21 cellular contexts compared by ENCODE assay signal in genomic region chr12:93234641-93235040, GRCh38.
DNase-seq lines count a peak whose midpoint lies in the region; ATAC-seq and TF ChIP-seq lines count a peak whose summit lies in the region.
"Had no signal": no experiment of that assay in that cellular context is flagged by ENCODE, and none has a peak within 500 bp of the region (broad histone marks: within the 10 kb centered on the region; RNA-seq: fewer than 3 reads in every experiment).

No MANE protein-coding gene starts in this region.

- H3K27ac Mint-ChIP-seq in endothelial cell (ENCODE audit: unreplicated experiment), result no peak overlapping the region
- H3K27ac Mint-ChIP-seq: activated CD4-positive, alpha-beta T cell treated with anti-CD3 and anti-CD28 coated beads, Interleukin-2, amount 10 ng/mL, durations not matched to agents 7 days and 5 days; stimulated activated naive B cell treated with anti-CD40 and anti-IgM and Interleukin-4, amounts not matched to agents 10 μg/mL and 1 μg/mL and 100 μg/mL, for 72 hours had no signal

- H3K9me3 Mint-ChIP-seq in endothelial cell (ENCODE audit: unreplicated experiment), result peaks cover 9% of the 10 kb centered on the region

- H3K36me3 ChIP-seq in spleen, result no peaks in the 10 kb centered on the region
- H3K36me3 ChIP-seq: BE2C, tibial artery had no signal

- peak overlapping the region; percentile 16 for H3K4me3 Mint-ChIP-seq in endothelial cell (ENCODE audit: unreplicated experiment)
- H3K4me3 Mint-ChIP-seq: activated CD4-positive, alpha-beta T cell treated with anti-CD3 and anti-CD28 coated beads, Interleukin-2, amount 10 ng/mL, durations not matched to agents 7 days and 5 days; stimulated activated naive B cell treated with anti-CD40 and anti-IgM and Interleukin-4, amounts not matched to agents 10 μg/mL and 1 μg/mL and 100 μg/mL, for 72 hours had no signal

- no peaks in the 10 kb centered on the region for H3K27me3 ChIP-seq in spleen (replicated peaks in 1 of 7)
- H3K27me3 ChIP-seq: BE2C, tibial artery had no signal

- peak; percentile 96 for DNase-seq in LNCaP clone FGC (ENCODE audit: low read depth)
- peak; percentile 47 for DNase-seq in NCI-H2171 treated with DMSO at 0.1 percent for 48 hours (lab: John Stamatoyannopoulos, UW)
- no peak for DNase-seq in endothelial cell (ENCODE audit: low spot score)
- DNase-seq in spleen, result peak; percentile 54
- DNase-seq in HCEC 1CT, result no peak
- no peak for DNase-seq in amniotic stem cell (lab: John Stamatoyannopoulos, UW)
- DNase-seq: activated CD4-positive, alpha-beta T cell treated with anti-CD3 and anti-CD28 coated beads, Interleukin-2, amount 10 ng/mL, durations not matched to agents 7 days and 5 days; amygdala; BE2C; central memory CD4-positive, alpha-beta T cell; effector CD8-positive, alpha-beta T cell; glutamatergic neuron; MM.1S; NCI-H187 treated with DMSO at 0.1 percent for 48 hours; NCI-H526 treated with DMSO at 0.1 percent for 48 hours; occipital lobe; SIG-M5; stimulated activated naive B cell treated with anti-CD40 and anti-IgM and Interleukin-4, amounts not matched to agents 10 μg/mL and 1 μg/mL and 100 μg/mL, for 72 hours; tibial artery had no signal

- no peak for TF ChIP-seq POLR2A in spleen (IDR thresholded peaks at IDR 0.05)

- peaks cover 4% of the 10 kb centered on the region for H3K27me3 Mint-ChIP-seq in endothelial cell (ENCODE audit: unreplicated experiment)
- H3K27me3 Mint-ChIP-seq: activated CD4-positive, alpha-beta T cell treated with anti-CD3 and anti-CD28 coated beads, Interleukin-2, amount 10 ng/mL, durations not matched to agents 7 days and 5 days had no signal

- H3K4me3 ChIP-seq in LNCaP clone FGC (ENCODE audit: low read depth, low read length) (no peak overlapping the region), spleen (no peak overlapping the region)
- H3K4me3 ChIP-seq: tibial artery had no signal

- no peak for ATAC-seq in GM18520 (IDR thresholded peaks at IDR 0.05; ENCODE audit: unreplicated experiment)
- ATAC-seq: sciatic nerve; stimulated activated naive B cell treated with anti-CD40 and anti-IgM and Interleukin-4, amounts not matched to agents 10 μg/mL and 1 μg/mL and 100 μg/mL, for 72 hours had no signal

- H3K4me1 ChIP-seq in spleen, result peaks cover 0 to 4% (median 0%) of the 10 kb centered on the region in 6 donors

- H3K4me1 Mint-ChIP-seq in endothelial cell (ENCODE audit: unreplicated experiment), result peaks cover 4% of the 10 kb centered on the region
- H3K4me1 Mint-ChIP-seq: activated CD4-positive, alpha-beta T cell treated with anti-CD3 and anti-CD28 coated beads, Interleukin-2, amount 10 ng/mL, durations not matched to agents 7 days and 5 days had no signal

- intact Hi-C loops in spleen (cut with DNase I; ENCODE audit: low total_unique reads), result no loop called here

- H3K36me3 Mint-ChIP-seq in endothelial cell (ENCODE audit: low read depth, unreplicated experiment), result peaks cover 12% of the 10 kb centered on the region

- H3K9me3 ChIP-seq in spleen, result peaks cover 0 to 25% (median 15%) of the 10 kb centered on the region in 8 donors
- H3K9me3 ChIP-seq: BE2C, tibial artery had no signal

- 43 to 66% (median 53%) methylated on average over 1 of the region's 1 CpG for WGBS in spleen, 5 donors

- no peak overlapping the region for H3K27ac ChIP-seq in spleen

- TF ChIP-seq CTCF in LNCaP clone FGC (IDR thresholded peaks at IDR 0.05; ENCODE audit: control insufficient read depth, extremely low read depth, insufficient read depth) (no peak), endothelial cell (IDR thresholded peaks at IDR 0.05; ENCODE audit: unreplicated experiment) (no peak), spleen (IDR thresholded peaks at IDR 0.05 in 8 of 11, conservative IDR thresholded peaks at IDR 0.05 in 3 of 11) (no peak)

Comparison
In these comparisons a context has a peak if more than half of its experiments do, and no peak if none do; other contexts are left out.
1. DNase-seq: peak in LNCaP clone FGC (single experiment), NCI-H2171 treated with DMSO at 0.1 percent for 48 hours (single experiment) and spleen (single experiment); none in endothelial cell (single experiment), HCEC 1CT (single experiment) and amniotic stem cell (single experiment).